ENCODE assay signal across 17 cellular contexts in genomic region chr4:109441858-109442480, GRCh38. TPM values are rescaled to one million over a fixed set of nuclear protein-coding genes. Genes with fewer than 3 reads are reported as not detected.
DNase-seq lines count a peak whose midpoint lies in the region; ATAC-seq, FAIRE-seq and TF ChIP-seq lines count a peak whose summit lies in the region.
"Had no signal": no experiment of that assay in that cellular context is flagged by ENCODE, and none has a peak within 500 bp of the region (broad histone marks: within the 10 kb centered on the region; RNA-seq: fewer than 3 reads in every experiment).

No MANE protein-coding gene starts in this region.

- H3K27me3 Mint-ChIP-seq in stimulated activated naive CD8-positive, alpha-beta T cell treated with anti-CD3 and anti-CD28 coated beads, Interleukin-15, Interleukin-2, amounts not matched to agents 100 ng/mL and 50 ng/mL, for 24 hours = no peaks in the 10 kb centered on the region
- no peaks in the 10 kb centered on the region for H3K27me3 Mint-ChIP-seq in stimulated activated naive CD8-positive, alpha-beta T cell treated with anti-CD3 and anti-CD28 coated beads, Interleukin-15, amount 100 ng/mL, for 72 hours
- H3K27me3 Mint-ChIP-seq: activated CD4-positive, alpha-beta T cell treated with anti-CD3 and anti-CD28 coated beads, Interleukin-2, amount 10 ng/mL, durations not matched to agents 7 days and 5 days; activated T-cell treated with anti-CD3 and anti-CD28 coated beads, Interleukin-2, amount 50 U/mL, for 24 hours; CD8-positive, alpha-beta memory T cell; dendritic cell treated with granulocyte-macrophage colony-stimulating factor and Interleukin-4, amounts not matched to agents 40 ng/mL and 50 ng/mL, for 4 days had no signal

- intact Hi-C loops in adrenal gland (cut with DNase I) = no loop called here

- peak overlapping the region in 4 of 5 donors; percentile 22 to 48 (median 25) for H3K27ac ChIP-seq in adrenal gland
- peak overlapping the region in 3 of 4 donors; percentile 51 to 65 (median 61) for H3K27ac ChIP-seq in gastroesophageal sphincter
- H3K27ac ChIP-seq in caudate nucleus (ENCODE audit: low read depth, low read length) = no peak overlapping the region
- H3K27ac ChIP-seq: hepatocyte, SJCRH30 had no signal

- TF ChIP-seq CTCF in adrenal gland (IDR thresholded peaks at IDR 0.05) (no peak), gastroesophageal sphincter (IDR thresholded peaks at IDR 0.05) (no peak), D721Med (IDR thresholded peaks at IDR 0.05; ENCODE audit: insufficient read depth, missing control alignments) (no peak)

- H3K9me3 ChIP-seq in adrenal gland (replicated peaks in 1 of 3) = peaks cover 0 to 6% (median 0%) of the 10 kb centered on the region in 3 donors
- H3K9me3 ChIP-seq in gastroesophageal sphincter = no peaks in the 10 kb centered on the region
- H3K9me3 ChIP-seq: pancreas, SJCRH30 had no signal

- peaks cover 20% of the 10 kb centered on the region for H3K36me3 Mint-ChIP-seq in stimulated activated naive CD8-positive, alpha-beta T cell treated with anti-CD3 and anti-CD28 coated beads, Interleukin-15, Interleukin-2, amounts not matched to agents 100 ng/mL and 50 ng/mL, for 24 hours (ENCODE audit: low read depth)

- TF ChIP-seq EP300 in gastroesophageal sphincter (IDR thresholded peaks at IDR 0.05) = no peak

- H3K9me3 Mint-ChIP-seq in stimulated activated naive CD8-positive, alpha-beta T cell treated with anti-CD3 and anti-CD28 coated beads, Interleukin-15, Interleukin-2, amounts not matched to agents 100 ng/mL and 50 ng/mL, for 24 hours = peaks cover 5% of the 10 kb centered on the region
- no peaks in the 10 kb centered on the region for H3K9me3 Mint-ChIP-seq in stimulated activated naive CD8-positive, alpha-beta T cell treated with anti-CD3 and anti-CD28 coated beads, Interleukin-15, amount 100 ng/mL, for 72 hours
- H3K9me3 Mint-ChIP-seq: activated CD4-positive, alpha-beta T cell treated with anti-CD3 and anti-CD28 coated beads, Interleukin-2, amount 10 ng/mL, durations not matched to agents 7 days and 5 days; activated T-cell treated with anti-CD3 and anti-CD28 coated beads, Interleukin-2, amount 50 U/mL, for 24 hours had no signal

- DNase-seq in stimulated activated naive CD8-positive, alpha-beta T cell treated with anti-CD3 and anti-CD28 coated beads, Interleukin-15, amount 100 ng/mL, for 72 hours = no peak
- DNase-seq in adrenal gland = no peak
- no peak for DNase-seq in caudate nucleus (lab: John Stamatoyannopoulos, UW)
- no peak for DNase-seq in NCI-H748 treated with DMSO at 0.1 percent for 48 hours (lab: John Stamatoyannopoulos, UW)
- DNase-seq in D721Med (ENCODE audit: insufficient read length, low spot score) = no peak
- DNase-seq: ACHN; activated CD4-positive, alpha-beta T cell treated with anti-CD3 and anti-CD28 coated beads, Interleukin-2, amount 10 ng/mL, durations not matched to agents 7 days and 5 days; activated T-cell treated with anti-CD3 and anti-CD28 coated beads, Interleukin-2, amount 50 U/mL, for 24 hours; CD8-positive, alpha-beta memory T cell; NCI-H1105 treated with DMSO at 0.1 percent for 48 hours; pancreas had no signal

- peak overlapping the region; percentile 34 for H3K27ac Mint-ChIP-seq in stimulated activated naive CD8-positive, alpha-beta T cell treated with anti-CD3 and anti-CD28 coated beads, Interleukin-15, Interleukin-2, amounts not matched to agents 100 ng/mL and 50 ng/mL, for 24 hours
- H3K27ac Mint-ChIP-seq in stimulated activated naive CD8-positive, alpha-beta T cell treated with anti-CD3 and anti-CD28 coated beads, Interleukin-15, amount 100 ng/mL, for 72 hours = no peak overlapping the region
- H3K27ac Mint-ChIP-seq: activated CD4-positive, alpha-beta T cell treated with anti-CD3 and anti-CD28 coated beads, Interleukin-2, amount 10 ng/mL, durations not matched to agents 7 days and 5 days; dendritic cell treated with granulocyte-macrophage colony-stimulating factor and Interleukin-4, amounts not matched to agents 40 ng/mL and 50 ng/mL, for 4 days had no signal

- H3K27me3 ChIP-seq in adrenal gland = no peaks in the 10 kb centered on the region
- H3K27me3 ChIP-seq in gastroesophageal sphincter = no peaks in the 10 kb centered on the region
- H3K27me3 ChIP-seq: hepatocyte, pancreas, SJCRH30 had no signal

- no peaks in the 10 kb centered on the region for H3K36me3 ChIP-seq in adrenal gland (replicated peaks in 1 of 2)
- peaks cover 0 to 13% of the 10 kb centered on the region in 2 donors for H3K36me3 ChIP-seq in gastroesophageal sphincter

- no peak for FAIRE-seq in D721Med (lab: Jason Lieb, UNC)
- FAIRE-seq: pancreas had no signal

- H3K4me1 Mint-ChIP-seq in stimulated activated naive CD8-positive, alpha-beta T cell treated with anti-CD3 and anti-CD28 coated beads, Interleukin-15, Interleukin-2, amounts not matched to agents 100 ng/mL and 50 ng/mL, for 24 hours (ENCODE audit: low read depth) = peaks cover 77% of the 10 kb centered on the region
- H3K4me1 Mint-ChIP-seq in stimulated activated naive CD8-positive, alpha-beta T cell treated with anti-CD3 and anti-CD28 coated beads, Interleukin-15, amount 100 ng/mL, for 72 hours = peaks cover 77% of the 10 kb centered on the region

- 70 to 78% (median 75%) methylated on average over 2 of the region's 2 CpGs for WGBS in adrenal gland, 4 donors
- 76 to 88% methylated on average over 2 of the region's 2 CpGs for WGBS in gastroesophageal sphincter (ENCODE audit: low coverage in 1 of 2), 2 donors

- ATAC-seq in stimulated activated naive CD8-positive, alpha-beta T cell treated with anti-CD3 and anti-CD28 coated beads, Interleukin-15, amount 100 ng/mL, for 72 hours = no peak
- ATAC-seq in gastroesophageal sphincter (no peak), GM18502 (IDR thresholded peaks at IDR 0.05; ENCODE audit: poor library complexity, unreplicated experiment) (no peak)

- H3K4me3 Mint-ChIP-seq in stimulated activated naive CD8-positive, alpha-beta T cell treated with anti-CD3 and anti-CD28 coated beads, Interleukin-15, Interleukin-2, amounts not matched to agents 100 ng/mL and 50 ng/mL, for 24 hours = no peak overlapping the region
- H3K4me3 Mint-ChIP-seq in stimulated activated naive CD8-positive, alpha-beta T cell treated with anti-CD3 and anti-CD28 coated beads, Interleukin-15, amount 100 ng/mL, for 72 hours = no peak overlapping the region
- H3K4me3 Mint-ChIP-seq: activated CD4-positive, alpha-beta T cell treated with anti-CD3 and anti-CD28 coated beads, Interleukin-2, amount 10 ng/mL, durations not matched to agents 7 days and 5 days; activated T-cell treated with anti-CD3 and anti-CD28 coated beads, Interleukin-2, amount 50 U/mL, for 24 hours; dendritic cell treated with granulocyte-macrophage colony-stimulating factor and Interleukin-4, amounts not matched to agents 40 ng/mL and 50 ng/mL, for 4 days had no signal

- H3K4me3 ChIP-seq in adrenal gland (no peak overlapping the region), gastroesophageal sphincter (no peak overlapping the region)
- H3K4me3 ChIP-seq: hepatocyte, pancreas, SJCRH30 had no signal

- TF ChIP-seq POLR2A in adrenal gland (IDR thresholded peaks at IDR 0.05) (no peak), gastroesophageal sphincter (IDR thresholded peaks at IDR 0.05) (no peak)

- H3K4me1 ChIP-seq in adrenal gland (replicated peaks in 1 of 2) (peaks cover 36 to 64% of the 10 kb centered on the region in 2 donors), gastroesophageal sphincter (peaks cover 26 to 80% (median 45%) of the 10 kb centered on the region in 3 donors)
- H3K4me1 ChIP-seq: SJCRH30 had no signal

RNA-seq across cellular contexts. Expression of gene SEC24B, which starts 8.4 kb away (rescaled TPM):
- 10 to 100 TPM; 25.7 to 49.3 (median 31.5) TPM for total RNA-seq in adrenal gland
- 10 to 100 TPM in 1 of 3 donors, 1 to 10 TPM in 2; 8.4 to 41.5 (median 9.0) TPM for polyA plus RNA-seq in adrenal gland
- 10 to 100 TPM; 39.5 to 43.5 (median 41.7) TPM for total RNA-seq in gastroesophageal sphincter
